16 cellular contexts compared by ENCODE assay signal in the genomic region with DNA sequence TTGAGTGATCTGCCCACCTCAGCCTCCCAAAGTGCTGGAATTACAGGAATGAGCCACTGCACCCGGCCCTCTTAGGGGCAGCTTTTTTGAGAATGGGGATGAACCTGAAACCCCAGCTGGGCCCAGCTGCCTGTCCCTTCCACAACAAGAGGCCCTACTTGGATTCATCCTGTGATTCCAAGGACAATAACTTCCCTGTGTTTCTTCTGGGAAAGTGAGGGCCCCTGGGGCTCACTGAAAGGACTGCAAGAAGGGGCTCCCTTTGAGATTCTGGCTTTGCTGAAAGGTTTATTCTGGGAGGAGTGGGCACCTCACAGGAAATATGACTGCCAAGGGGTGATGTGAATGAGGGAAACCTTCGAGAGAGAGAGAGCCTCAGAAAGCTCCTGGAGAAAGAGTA. TPM values are rescaled to one million over a fixed set of nuclear protein-coding genes. Genes with fewer than 3 reads are reported as not detected.
DNase-seq lines count a peak whose midpoint lies in the region; ATAC-seq and TF ChIP-seq lines count a peak whose summit lies in the region.
"Had no signal": no experiment of that assay in that cellular context is flagged by ENCODE, and none has a peak within 500 bp of the region (broad histone marks: within the 10 kb centered on the region; RNA-seq: fewer than 3 reads in every experiment).

No MANE protein-coding gene starts in this region.

- ATAC-seq in GM23338 = peak; percentile 54
- ATAC-seq in sciatic nerve = no peak
- no peak for ATAC-seq in omental fat pad (ENCODE audit: low FRiP score)
- no peak for ATAC-seq in lower lobe of right lung
- ATAC-seq: Panc1 had no signal

- intact Hi-C loops in activated naive CD4-positive, alpha-beta T cell treated with anti-CD3 and anti-CD28 coated beads for 36 hours (cut with micrococcal nuclease) = loop anchor here (10.0 kb wide), 1 partner anchor 83 kb away; no protein-coding TSS in a partner anchor
- intact Hi-C loops in sciatic nerve (cut with DNase I) (no loop called here), lower lobe of right lung (cut with DNase I) (no loop called here)

- no peak overlapping the region for H2AFZ ChIP-seq in GM23338

- no peaks in the 10 kb centered on the region for H3K4me1 ChIP-seq in GM23338 (ENCODE audit: insufficient read depth)
- no peaks in the 10 kb centered on the region for H3K4me1 ChIP-seq in lower lobe of right lung

- no peak overlapping the region for H3K27ac ChIP-seq in GM23338 (ENCODE audit: low read depth)
- no peak overlapping the region for H3K27ac ChIP-seq in lower lobe of right lung
- H3K27ac ChIP-seq: KMS-11 had no signal

- no peaks in the 10 kb centered on the region for H3K4me1 Mint-ChIP-seq in activated naive CD4-positive, alpha-beta T cell treated with anti-CD3 and anti-CD28 coated beads for 36 hours (ENCODE audit: low read depth)
- H3K4me1 Mint-ChIP-seq in GM23338 = no peaks in the 10 kb centered on the region; the same call in 1 of the 3 replicates
- H3K4me1 Mint-ChIP-seq in chondrocyte (ENCODE audit: low read depth) = no peaks in the 10 kb centered on the region

- no peaks in the 10 kb centered on the region for H3K36me3 Mint-ChIP-seq in activated naive CD4-positive, alpha-beta T cell treated with anti-CD3 and anti-CD28 coated beads for 36 hours (ENCODE audit: low read depth)
- H3K36me3 Mint-ChIP-seq in GM23338 (ENCODE audit: low read depth) (no peaks in the 10 kb centered on the region), chondrocyte (ENCODE audit: low read depth) (peaks cover 5% of the 10 kb centered on the region)
- H3K36me3 Mint-ChIP-seq: CD4-positive, CD25-positive, alpha-beta regulatory T cell had no signal

- H3K4me3 Mint-ChIP-seq in activated naive CD4-positive, alpha-beta T cell treated with anti-CD3 and anti-CD28 coated beads for 36 hours = no peak overlapping the region
- H3K4me3 Mint-ChIP-seq in GM23338 = no peak overlapping the region
- no peak overlapping the region for H3K4me3 Mint-ChIP-seq in chondrocyte (ENCODE audit: unreplicated experiment)
- H3K4me3 Mint-ChIP-seq: CD4-positive, CD25-positive, alpha-beta regulatory T cell had no signal

- no peak overlapping the region for H3K4me3 ChIP-seq in GM23338
- no peak overlapping the region for H3K4me3 ChIP-seq in lower lobe of right lung

- H3K27me3 Mint-ChIP-seq in activated naive CD4-positive, alpha-beta T cell treated with anti-CD3 and anti-CD28 coated beads for 36 hours (ENCODE audit: low read depth) = no peaks in the 10 kb centered on the region
- H3K27me3 Mint-ChIP-seq in GM23338 (ENCODE audit: insufficient read depth, low read depth, poor library complexity) (peaks cover 5% of the 10 kb centered on the region), chondrocyte (ENCODE audit: low read depth) (peaks cover 25% of the 10 kb centered on the region)

- H3K36me3 ChIP-seq in GM23338 (ENCODE audit: insufficient read depth) (no peaks in the 10 kb centered on the region), lower lobe of right lung (no peaks in the 10 kb centered on the region)

- DNase-seq in activated naive CD4-positive, alpha-beta T cell treated with anti-CD3 and anti-CD28 coated beads, Interleukin-2, amount 50 U/mL, for 16 hours = peak; percentile 1
- no peak for DNase-seq in activated naive CD4-positive, alpha-beta T cell treated with anti-CD3 and anti-CD28 coated beads for 36 hours
- DNase-seq in GM23338 (ENCODE audit: low spot score) = peak; percentile 9
- peak; percentile 22 for DNase-seq in chondrocyte (ENCODE audit: low spot score)
- peak; percentile 25 for DNase-seq in sciatic nerve (ENCODE audit: low spot score)
- no peak for DNase-seq in omental fat pad (ENCODE audit: low spot score)
- no peak for DNase-seq in lower lobe of right lung
- no peak for DNase-seq in NCI-H1930 (lab: John Stamatoyannopoulos, UW)
- DNase-seq: CD4-positive, CD25-positive, alpha-beta regulatory T cell; GDM1; NCI-H1092; NCI-H1694; NCI-H774; SHP77 had no signal

- no peak overlapping the region for H3K4me2 ChIP-seq in GM23338
- H3K4me2 ChIP-seq: KMS-11 had no signal

- H3K27ac Mint-ChIP-seq in activated naive CD4-positive, alpha-beta T cell treated with anti-CD3 and anti-CD28 coated beads for 36 hours = no peak overlapping the region
- H3K27ac Mint-ChIP-seq in GM23338 = no peak overlapping the region
- no peak overlapping the region for H3K27ac Mint-ChIP-seq in chondrocyte (ENCODE audit: unreplicated experiment)
- H3K27ac Mint-ChIP-seq: CD4-positive, CD25-positive, alpha-beta regulatory T cell had no signal

- TF ChIP-seq CTCF in GM23338 (conservative IDR thresholded peaks at IDR 0.05; ENCODE audit: low read depth in 2 of 2) (no peak), chondrocyte (IDR thresholded peaks at IDR 0.05) (no peak), omental fat pad (IDR thresholded peaks at IDR 0.05) (no peak), lower lobe of right lung (IDR thresholded peaks at IDR 0.05) (no peak)

- H3K9me3 Mint-ChIP-seq in activated naive CD4-positive, alpha-beta T cell treated with anti-CD3 and anti-CD28 coated beads for 36 hours = peaks cover 9% of the 10 kb centered on the region
- H3K9me3 Mint-ChIP-seq in GM23338 = peaks cover 6% of the 10 kb centered on the region; the same call in 2 of the 3 replicates
- peaks cover 19% of the 10 kb centered on the region for H3K9me3 Mint-ChIP-seq in chondrocyte (ENCODE audit: low read depth)

- H4K20me1 ChIP-seq in GM23338 (replicated peaks; ENCODE audit: insufficient read depth) = no peaks in the 10 kb centered on the region

- H3K79me2 ChIP-seq in GM23338 (replicated peaks; ENCODE audit: insufficient read depth) = no peaks in the 10 kb centered on the region

- peaks cover 8% of the 10 kb centered on the region for H3K9me3 ChIP-seq in lower lobe of right lung

- 0 out of 2 replicates have a peak, but pooled peaks cover 5% of the 10 kb centered on the region for H3K27me3 ChIP-seq in GM23338 (ENCODE audit: insufficient read depth)
- no peaks in the 10 kb centered on the region for H3K27me3 ChIP-seq in lower lobe of right lung (ENCODE audit: low read depth)

- H3K9me2 ChIP-seq in GM23338 (ENCODE audit: insufficient read depth) = no peaks in the 10 kb centered on the region

- no peaks in the 10 kb centered on the region for H3F3A ChIP-seq in GM23338 (replicated peaks; ENCODE audit: low read depth)

- CTCF ChIA-PET in activated naive CD4-positive, alpha-beta T cell treated with anti-CD3 and anti-CD28 coated beads for 36 hours (lab: Charles Lee) = no interaction called here

TF ChIP-seq in GM23338, 12 proteins besides CTCF, POLR2A, EP300 and RAD21 (continues in another document):
- TF ChIP-seq JUNB (IDR thresholded peaks at IDR 0.05; ENCODE audit: unreplicated experiment) = no peak
- TF ChIP-seq EZH2phosphoT487 (IDR thresholded peaks at IDR 0.05; ENCODE audit: unreplicated experiment) = no peak
- TF ChIP-seq, protein P1, sequence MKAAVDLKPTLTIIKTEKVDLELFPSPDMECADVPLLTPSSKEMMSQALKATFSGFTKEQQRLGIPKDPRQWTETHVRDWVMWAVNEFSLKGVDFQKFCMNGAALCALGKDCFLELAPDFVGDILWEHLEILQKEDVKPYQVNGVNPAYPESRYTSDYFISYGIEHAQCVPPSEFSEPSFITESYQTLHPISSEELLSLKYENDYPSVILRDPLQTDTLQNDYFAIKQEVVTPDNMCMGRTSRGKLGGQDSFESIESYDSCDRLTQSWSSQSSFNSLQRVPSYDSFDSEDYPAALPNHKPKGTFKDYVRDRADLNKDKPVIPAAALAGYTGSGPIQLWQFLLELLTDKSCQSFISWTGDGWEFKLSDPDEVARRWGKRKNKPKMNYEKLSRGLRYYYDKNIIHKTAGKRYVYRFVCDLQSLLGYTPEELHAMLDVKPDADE (IDR thresholded peaks at IDR 0.05) = no peak
- no peak for TF ChIP-seq POLR2AphosphoS5 (IDR thresholded peaks at IDR 0.05; ENCODE audit: low read depth)
- no peak for TF ChIP-seq EZH2 (IDR thresholded peaks at IDR 0.05; ENCODE audit: low read depth, unreplicated experiment)
- TF ChIP-seq NANOG (IDR thresholded peaks at IDR 0.05; ENCODE audit: borderline replicate concordance) = no peak
- TF ChIP-seq, protein P2, sequence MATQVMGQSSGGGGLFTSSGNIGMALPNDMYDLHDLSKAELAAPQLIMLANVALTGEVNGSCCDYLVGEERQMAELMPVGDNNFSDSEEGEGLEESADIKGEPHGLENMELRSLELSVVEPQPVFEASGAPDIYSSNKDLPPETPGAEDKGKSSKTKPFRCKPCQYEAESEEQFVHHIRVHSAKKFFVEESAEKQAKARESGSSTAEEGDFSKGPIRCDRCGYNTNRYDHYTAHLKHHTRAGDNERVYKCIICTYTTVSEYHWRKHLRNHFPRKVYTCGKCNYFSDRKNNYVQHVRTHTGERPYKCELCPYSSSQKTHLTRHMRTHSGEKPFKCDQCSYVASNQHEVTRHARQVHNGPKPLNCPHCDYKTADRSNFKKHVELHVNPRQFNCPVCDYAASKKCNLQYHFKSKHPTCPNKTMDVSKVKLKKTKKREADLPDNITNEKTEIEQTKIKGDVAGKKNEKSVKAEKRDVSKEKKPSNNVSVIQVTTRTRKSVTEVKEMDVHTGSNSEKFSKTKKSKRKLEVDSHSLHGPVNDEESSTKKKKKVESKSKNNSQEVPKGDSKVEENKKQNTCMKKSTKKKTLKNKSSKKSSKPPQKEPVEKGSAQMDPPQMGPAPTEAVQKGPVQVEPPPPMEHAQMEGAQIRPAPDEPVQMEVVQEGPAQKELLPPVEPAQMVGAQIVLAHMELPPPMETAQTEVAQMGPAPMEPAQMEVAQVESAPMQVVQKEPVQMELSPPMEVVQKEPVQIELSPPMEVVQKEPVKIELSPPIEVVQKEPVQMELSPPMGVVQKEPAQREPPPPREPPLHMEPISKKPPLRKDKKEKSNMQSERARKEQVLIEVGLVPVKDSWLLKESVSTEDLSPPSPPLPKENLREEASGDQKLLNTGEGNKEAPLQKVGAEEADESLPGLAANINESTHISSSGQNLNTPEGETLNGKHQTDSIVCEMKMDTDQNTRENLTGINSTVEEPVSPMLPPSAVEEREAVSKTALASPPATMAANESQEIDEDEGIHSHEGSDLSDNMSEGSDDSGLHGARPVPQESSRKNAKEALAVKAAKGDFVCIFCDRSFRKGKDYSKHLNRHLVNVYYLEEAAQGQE (IDR thresholded peaks at IDR 0.05; ENCODE audit: unreplicated experiment) = no peak
- TF ChIP-seq ZNF331 (CRISPR knock-in tag; IDR thresholded peaks at IDR 0.05; ENCODE audit: low read depth) = no peak

RNA-seq across cellular contexts. Expression of gene GNAZ, which starts 12.3 kb away (rescaled TPM):
- 1 to 10 TPM; 1.1 to 1.8 TPM for total RNA-seq in activated naive CD4-positive, alpha-beta T cell treated with anti-CD3 and anti-CD28 coated beads for 36 hours
- total RNA-seq in GM23338 (2014; rRNA removed; shearing (Covaris generic)) = 9.9 and 11.1 TPM in 2 replicates
- polyA plus RNA-seq in GM23338 (2016; fragmentation: Nextera tagmentation; extraction: Ambion mirVana) = 2.9 TPM in 2 replicates
- total RNA-seq in chondrocyte (3.9 to 4.9 TPM (median 4.5 TPM) in 3 replicates), sciatic nerve (22.8 TPM), omental fat pad (10 to 100 TPM in 3 of 4 donors, 1 to 10 TPM in 1; 8.6 to 25.1 (median 16.5) TPM), lower lobe of right lung (2.4 TPM)

Comparison
In these comparisons a context has a peak if more than half of its experiments do, and no peak if none do; other contexts are left out.
1. DNase-seq: peak in activated naive CD4-positive, alpha-beta T cell treated with anti-CD3 and anti-CD28 coated beads, Interleukin-2, amount 50 U/mL, for 16 hours (single experiment), GM23338 (single experiment), chondrocyte (single experiment) and sciatic nerve (single experiment); none in activated naive CD4-positive, alpha-beta T cell treated with anti-CD3 and anti-CD28 coated beads for 36 hours (single experiment), omental fat pad (single experiment), lower lobe of right lung (single experiment) and NCI-H1930 (0 of 2).